1 cellular context compared by ENCODE assay signal in the genomic region with DNA sequence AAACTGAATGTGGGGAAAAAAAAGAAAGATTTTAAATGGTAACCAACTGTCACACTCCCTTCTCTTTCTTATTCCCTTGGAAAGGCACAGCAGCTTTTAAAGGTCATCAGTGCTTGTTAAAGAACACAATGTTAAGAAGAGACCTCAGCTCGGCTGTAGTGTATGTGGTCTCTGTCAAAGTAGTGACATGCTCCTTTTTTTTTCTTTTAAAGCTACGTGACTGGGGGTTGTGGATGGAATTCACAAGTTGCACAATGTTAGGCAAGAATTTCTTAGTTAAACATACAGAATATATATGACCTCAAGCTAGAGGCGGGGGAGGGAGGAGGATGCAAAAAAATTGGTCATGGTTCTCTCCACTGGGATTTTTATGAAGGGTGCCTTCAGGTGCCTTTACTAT.
TF ChIP-seq lines count a peak whose summit lies in the region.

No MANE protein-coding gene starts in this region.

TF ChIP-seq in HepG2, 621 proteins besides CTCF, POLR2A, EP300 and RAD21 (continued from another document):
- TF ChIP-seq, protein P1, sequence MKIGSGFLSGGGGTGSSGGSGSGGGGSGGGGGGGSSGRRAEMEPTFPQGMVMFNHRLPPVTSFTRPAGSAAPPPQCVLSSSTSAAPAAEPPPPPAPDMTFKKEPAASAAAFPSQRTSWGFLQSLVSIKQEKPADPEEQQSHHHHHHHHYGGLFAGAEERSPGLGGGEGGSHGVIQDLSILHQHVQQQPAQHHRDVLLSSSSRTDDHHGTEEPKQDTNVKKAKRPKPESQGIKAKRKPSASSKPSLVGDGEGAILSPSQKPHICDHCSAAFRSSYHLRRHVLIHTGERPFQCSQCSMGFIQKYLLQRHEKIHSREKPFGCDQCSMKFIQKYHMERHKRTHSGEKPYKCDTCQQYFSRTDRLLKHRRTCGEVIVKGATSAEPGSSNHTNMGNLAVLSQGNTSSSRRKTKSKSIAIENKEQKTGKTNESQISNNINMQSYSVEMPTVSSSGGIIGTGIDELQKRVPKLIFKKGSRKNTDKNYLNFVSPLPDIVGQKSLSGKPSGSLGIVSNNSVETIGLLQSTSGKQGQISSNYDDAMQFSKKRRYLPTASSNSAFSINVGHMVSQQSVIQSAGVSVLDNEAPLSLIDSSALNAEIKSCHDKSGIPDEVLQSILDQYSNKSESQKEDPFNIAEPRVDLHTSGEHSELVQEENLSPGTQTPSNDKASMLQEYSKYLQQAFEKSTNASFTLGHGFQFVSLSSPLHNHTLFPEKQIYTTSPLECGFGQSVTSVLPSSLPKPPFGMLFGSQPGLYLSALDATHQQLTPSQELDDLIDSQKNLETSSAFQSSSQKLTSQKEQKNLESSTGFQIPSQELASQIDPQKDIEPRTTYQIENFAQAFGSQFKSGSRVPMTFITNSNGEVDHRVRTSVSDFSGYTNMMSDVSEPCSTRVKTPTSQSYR (CRISPR knock-in tag; IDR thresholded peaks at IDR 0.05; ENCODE audit: borderline replicate concordance) = peak; percentile 80; the same call in 1 of the 2 replicates
- TF ChIP-seq, protein P2, sequence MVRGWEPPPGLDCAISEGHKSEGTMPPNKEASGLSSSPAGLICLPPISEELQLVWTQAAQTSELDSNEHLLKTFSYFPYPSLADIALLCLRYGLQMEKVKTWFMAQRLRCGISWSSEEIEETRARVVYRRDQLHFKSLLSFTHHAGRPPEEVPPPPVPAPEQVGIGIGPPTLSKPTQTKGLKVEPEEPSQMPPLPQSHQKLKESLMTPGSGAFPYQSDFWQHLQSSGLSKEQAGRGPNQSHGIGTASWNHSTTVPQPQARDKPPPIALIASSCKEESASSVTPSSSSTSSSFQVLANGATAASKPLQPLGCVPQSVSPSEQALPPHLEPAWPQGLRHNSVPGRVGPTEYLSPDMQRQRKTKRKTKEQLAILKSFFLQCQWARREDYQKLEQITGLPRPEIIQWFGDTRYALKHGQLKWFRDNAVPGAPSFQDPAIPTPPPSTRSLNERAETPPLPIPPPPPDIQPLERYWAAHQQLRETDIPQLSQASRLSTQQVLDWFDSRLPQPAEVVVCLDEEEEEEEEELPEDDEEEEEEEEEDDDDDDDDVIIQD (CRISPR knock-in tag; IDR thresholded peaks at IDR 0.05; ENCODE audit: low read depth) = 0 out of 2 replicates have a peak, but pooled peaks have one; percentile 32
- TF ChIP-seq NFIC (IDR thresholded peaks at IDR 0.05; ENCODE audit: low read length) (0 out of 2 replicates have a peak, but pooled peaks have one; percentile 36), ZBTB20 (CRISPR knock-in tag; IDR thresholded peaks at IDR 0.05; ENCODE audit: borderline replicate concordance, low read depth) (peak; percentile 100), SAP130 (CRISPR knock-in tag; IDR thresholded peaks at IDR 0.05; ENCODE audit: low read depth) (peak; percentile 78), FOXP1 (IDR thresholded peaks at IDR 0.05) (no peak), FOXP1 (CRISPR knock-in tag; IDR thresholded peaks at IDR 0.05) (peak; percentile 71; the same call in 1 of the 2 replicates), MXI1 (IDR thresholded peaks at IDR 0.05; ENCODE audit: borderline replicate concordance, low read depth, low read length) (peak; percentile 26; the same call in 1 of the 3 replicates), FOXA1 (IDR thresholded peaks at IDR 0.05) (no peak), FOXA1 (CRISPR knock-in tag; IDR thresholded peaks at IDR 0.05) (peak; percentile 35; the same call in 1 of the 2 replicates), TARDBP (CRISPR knock-in tag; IDR thresholded peaks at IDR 0.05) (0 out of 2 replicates have a peak, but pooled peaks have one; percentile 29), HMG20A (CRISPR knock-in tag; IDR thresholded peaks at IDR 0.05; ENCODE audit: borderline replicate concordance) (0 out of 2 replicates have a peak, but pooled peaks have one; percentile 43), NCOA2 (CRISPR knock-in tag; IDR thresholded peaks at IDR 0.05) (peak; percentile 59; the same call in 1 of the 2 replicates), POGZ (CRISPR knock-in tag; IDR thresholded peaks at IDR 0.05) (no peak), ZBTB7B (CRISPR knock-in tag; IDR thresholded peaks at IDR 0.05) (no peak), RXRB (CRISPR knock-in tag; IDR thresholded peaks at IDR 0.05; ENCODE audit: borderline replicate concordance) (peak; percentile 64; the same call in 1 of the 2 replicates), ARNTL (CRISPR knock-in tag; IDR thresholded peaks at IDR 0.05) (0 out of 2 replicates have a peak, but pooled peaks have one; percentile 41), PHF21A (CRISPR knock-in tag; IDR thresholded peaks at IDR 0.05) (peak; percentile 26; the same call in 1 of the 2 replicates), HDAC2 (CRISPR knock-in tag; IDR thresholded peaks at IDR 0.05) (peak; percentile 60; the same call in 1 of the 2 replicates), RARG (CRISPR knock-in tag; IDR thresholded peaks at IDR 0.05; ENCODE audit: low read depth) (no peak), TGIF2 (CRISPR knock-in tag; IDR thresholded peaks at IDR 0.05) (0 out of 2 replicates have a peak, but pooled peaks have one; percentile 52), SALL1 (CRISPR knock-in tag; IDR thresholded peaks at IDR 0.05) (peak; percentile 27; the same call in 1 of the 2 replicates), AGO1 (IDR thresholded peaks at IDR 0.05; ENCODE audit: low read depth, low read length, poor library complexity, severe bottlenecking) (no peak), SIX1 (CRISPR knock-in tag; IDR thresholded peaks at IDR 0.05; ENCODE audit: borderline replicate concordance) (peak; percentile 82; the same call in 1 of the 2 replicates)
- TF ChIP-seq, protein P3, sequence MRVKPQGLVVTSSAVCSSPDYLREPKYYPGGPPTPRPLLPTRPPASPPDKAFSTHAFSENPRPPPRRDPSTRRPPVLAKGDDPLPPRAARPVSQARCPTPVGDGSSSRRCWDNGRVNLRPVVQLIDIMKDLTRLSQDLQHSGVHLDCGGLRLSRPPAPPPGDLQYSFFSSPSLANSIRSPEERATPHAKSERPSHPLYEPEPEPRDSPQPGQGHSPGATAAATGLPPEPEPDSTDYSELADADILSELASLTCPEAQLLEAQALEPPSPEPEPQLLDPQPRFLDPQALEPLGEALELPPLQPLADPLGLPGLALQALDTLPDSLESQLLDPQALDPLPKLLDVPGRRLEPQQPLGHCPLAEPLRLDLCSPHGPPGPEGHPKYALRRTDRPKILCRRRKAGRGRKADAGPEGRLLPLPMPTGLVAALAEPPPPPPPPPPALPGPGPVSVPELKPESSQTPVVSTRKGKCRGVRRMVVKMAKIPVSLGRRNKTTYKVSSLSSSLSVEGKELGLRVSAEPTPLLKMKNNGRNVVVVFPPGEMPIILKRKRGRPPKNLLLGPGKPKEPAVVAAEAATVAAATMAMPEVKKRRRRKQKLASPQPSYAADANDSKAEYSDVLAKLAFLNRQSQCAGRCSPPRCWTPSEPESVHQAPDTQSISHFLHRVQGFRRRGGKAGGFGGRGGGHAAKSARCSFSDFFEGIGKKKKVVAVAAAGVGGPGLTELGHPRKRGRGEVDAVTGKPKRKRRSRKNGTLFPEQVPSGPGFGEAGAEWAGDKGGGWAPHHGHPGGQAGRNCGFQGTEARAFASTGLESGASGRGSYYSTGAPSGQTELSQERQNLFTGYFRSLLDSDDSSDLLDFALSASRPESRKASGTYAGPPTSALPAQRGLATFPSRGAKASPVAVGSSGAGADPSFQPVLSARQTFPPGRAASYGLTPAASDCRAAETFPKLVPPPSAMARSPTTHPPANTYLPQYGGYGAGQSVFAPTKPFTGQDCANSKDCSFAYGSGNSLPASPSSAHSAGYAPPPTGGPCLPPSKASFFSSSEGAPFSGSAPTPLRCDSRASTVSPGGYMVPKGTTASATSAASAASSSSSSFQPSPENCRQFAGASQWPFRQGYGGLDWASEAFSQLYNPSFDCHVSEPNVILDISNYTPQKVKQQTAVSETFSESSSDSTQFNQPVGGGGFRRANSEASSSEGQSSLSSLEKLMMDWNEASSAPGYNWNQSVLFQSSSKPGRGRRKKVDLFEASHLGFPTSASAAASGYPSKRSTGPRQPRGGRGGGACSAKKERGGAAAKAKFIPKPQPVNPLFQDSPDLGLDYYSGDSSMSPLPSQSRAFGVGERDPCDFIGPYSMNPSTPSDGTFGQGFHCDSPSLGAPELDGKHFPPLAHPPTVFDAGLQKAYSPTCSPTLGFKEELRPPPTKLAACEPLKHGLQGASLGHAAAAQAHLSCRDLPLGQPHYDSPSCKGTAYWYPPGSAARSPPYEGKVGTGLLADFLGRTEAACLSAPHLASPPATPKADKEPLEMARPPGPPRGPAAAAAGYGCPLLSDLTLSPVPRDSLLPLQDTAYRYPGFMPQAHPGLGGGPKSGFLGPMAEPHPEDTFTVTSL (CRISPR knock-in tag; IDR thresholded peaks at IDR 0.05; ENCODE audit: borderline replicate concordance) = peak; percentile 46; the same call in 1 of the 2 replicates
- TF ChIP-seq, protein P4, sequence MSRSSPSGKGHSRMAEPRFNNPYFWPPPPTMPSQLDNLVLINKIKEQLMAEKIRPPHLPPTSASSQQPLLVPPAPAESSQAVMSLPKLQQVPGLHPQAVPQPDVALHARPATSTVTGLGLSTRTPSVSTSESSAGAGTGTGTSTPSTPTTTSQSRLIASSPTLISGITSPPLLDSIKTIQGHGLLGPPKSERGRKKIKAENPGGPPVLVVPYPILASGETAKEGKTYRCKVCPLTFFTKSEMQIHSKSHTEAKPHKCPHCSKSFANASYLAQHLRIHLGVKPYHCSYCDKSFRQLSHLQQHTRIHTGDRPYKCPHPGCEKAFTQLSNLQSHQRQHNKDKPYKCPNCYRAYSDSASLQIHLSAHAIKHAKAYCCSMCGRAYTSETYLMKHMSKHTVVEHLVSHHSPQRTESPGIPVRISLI (CRISPR knock-in tag; IDR thresholded peaks at IDR 0.05; ENCODE audit: borderline replicate concordance) = peak; percentile 94
- TF ChIP-seq, protein P5, sequence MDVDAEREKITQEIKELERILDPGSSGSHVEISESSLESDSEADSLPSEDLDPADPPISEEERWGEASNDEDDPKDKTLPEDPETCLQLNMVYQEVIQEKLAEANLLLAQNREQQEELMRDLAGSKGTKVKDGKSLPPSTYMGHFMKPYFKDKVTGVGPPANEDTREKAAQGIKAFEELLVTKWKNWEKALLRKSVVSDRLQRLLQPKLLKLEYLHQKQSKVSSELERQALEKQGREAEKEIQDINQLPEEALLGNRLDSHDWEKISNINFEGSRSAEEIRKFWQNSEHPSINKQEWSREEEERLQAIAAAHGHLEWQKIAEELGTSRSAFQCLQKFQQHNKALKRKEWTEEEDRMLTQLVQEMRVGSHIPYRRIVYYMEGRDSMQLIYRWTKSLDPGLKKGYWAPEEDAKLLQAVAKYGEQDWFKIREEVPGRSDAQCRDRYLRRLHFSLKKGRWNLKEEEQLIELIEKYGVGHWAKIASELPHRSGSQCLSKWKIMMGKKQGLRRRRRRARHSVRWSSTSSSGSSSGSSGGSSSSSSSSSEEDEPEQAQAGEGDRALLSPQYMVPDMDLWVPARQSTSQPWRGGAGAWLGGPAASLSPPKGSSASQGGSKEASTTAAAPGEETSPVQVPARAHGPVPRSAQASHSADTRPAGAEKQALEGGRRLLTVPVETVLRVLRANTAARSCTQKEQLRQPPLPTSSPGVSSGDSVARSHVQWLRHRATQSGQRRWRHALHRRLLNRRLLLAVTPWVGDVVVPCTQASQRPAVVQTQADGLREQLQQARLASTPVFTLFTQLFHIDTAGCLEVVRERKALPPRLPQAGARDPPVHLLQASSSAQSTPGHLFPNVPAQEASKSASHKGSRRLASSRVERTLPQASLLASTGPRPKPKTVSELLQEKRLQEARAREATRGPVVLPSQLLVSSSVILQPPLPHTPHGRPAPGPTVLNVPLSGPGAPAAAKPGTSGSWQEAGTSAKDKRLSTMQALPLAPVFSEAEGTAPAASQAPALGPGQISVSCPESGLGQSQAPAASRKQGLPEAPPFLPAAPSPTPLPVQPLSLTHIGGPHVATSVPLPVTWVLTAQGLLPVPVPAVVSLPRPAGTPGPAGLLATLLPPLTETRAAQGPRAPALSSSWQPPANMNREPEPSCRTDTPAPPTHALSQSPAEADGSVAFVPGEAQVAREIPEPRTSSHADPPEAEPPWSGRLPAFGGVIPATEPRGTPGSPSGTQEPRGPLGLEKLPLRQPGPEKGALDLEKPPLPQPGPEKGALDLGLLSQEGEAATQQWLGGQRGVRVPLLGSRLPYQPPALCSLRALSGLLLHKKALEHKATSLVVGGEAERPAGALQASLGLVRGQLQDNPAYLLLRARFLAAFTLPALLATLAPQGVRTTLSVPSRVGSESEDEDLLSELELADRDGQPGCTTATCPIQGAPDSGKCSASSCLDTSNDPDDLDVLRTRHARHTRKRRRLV (CRISPR knock-in tag; IDR thresholded peaks at IDR 0.05) = no peak
- TF ChIP-seq, protein P6, sequence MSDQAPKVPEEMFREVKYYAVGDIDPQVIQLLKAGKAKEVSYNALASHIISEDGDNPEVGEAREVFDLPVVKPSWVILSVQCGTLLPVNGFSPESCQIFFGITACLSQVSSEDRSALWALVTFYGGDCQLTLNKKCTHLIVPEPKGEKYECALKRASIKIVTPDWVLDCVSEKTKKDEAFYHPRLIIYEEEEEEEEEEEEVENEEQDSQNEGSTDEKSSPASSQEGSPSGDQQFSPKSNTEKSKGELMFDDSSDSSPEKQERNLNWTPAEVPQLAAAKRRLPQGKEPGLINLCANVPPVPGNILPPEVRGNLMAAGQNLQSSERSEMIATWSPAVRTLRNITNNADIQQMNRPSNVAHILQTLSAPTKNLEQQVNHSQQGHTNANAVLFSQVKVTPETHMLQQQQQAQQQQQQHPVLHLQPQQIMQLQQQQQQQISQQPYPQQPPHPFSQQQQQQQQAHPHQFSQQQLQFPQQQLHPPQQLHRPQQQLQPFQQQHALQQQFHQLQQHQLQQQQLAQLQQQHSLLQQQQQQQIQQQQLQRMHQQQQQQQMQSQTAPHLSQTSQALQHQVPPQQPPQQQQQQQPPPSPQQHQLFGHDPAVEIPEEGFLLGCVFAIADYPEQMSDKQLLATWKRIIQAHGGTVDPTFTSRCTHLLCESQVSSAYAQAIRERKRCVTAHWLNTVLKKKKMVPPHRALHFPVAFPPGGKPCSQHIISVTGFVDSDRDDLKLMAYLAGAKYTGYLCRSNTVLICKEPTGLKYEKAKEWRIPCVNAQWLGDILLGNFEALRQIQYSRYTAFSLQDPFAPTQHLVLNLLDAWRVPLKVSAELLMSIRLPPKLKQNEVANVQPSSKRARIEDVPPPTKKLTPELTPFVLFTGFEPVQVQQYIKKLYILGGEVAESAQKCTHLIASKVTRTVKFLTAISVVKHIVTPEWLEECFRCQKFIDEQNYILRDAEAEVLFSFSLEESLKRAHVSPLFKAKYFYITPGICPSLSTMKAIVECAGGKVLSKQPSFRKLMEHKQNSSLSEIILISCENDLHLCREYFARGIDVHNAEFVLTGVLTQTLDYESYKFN (CRISPR knock-in tag; conservative IDR thresholded peaks at IDR 0.05) = peak; percentile 89
- TF ChIP-seq, protein P7, sequence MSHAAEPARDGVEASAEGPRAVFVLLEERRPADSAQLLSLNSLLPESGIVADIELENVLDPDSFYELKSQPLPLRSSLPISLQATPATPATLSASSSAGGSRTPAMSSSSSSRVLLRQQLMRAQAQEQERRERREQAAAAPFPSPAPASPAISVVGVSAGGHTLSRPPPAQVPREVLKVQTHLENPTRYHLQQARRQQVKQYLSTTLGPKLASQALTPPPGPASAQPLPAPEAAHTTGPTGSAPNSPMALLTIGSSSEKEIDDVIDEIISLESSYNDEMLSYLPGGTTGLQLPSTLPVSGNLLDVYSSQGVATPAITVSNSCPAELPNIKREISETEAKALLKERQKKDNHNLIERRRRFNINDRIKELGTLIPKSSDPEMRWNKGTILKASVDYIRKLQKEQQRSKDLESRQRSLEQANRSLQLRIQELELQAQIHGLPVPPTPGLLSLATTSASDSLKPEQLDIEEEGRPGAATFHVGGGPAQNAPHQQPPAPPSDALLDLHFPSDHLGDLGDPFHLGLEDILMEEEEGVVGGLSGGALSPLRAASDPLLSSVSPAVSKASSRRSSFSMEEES (CRISPR knock-in tag; IDR thresholded peaks at IDR 0.05) = 0 out of 2 replicates have a peak, but pooled peaks have one; percentile 43
TF ChIP-seq in HepG2: peak in this region for 56.
